In genomic region chr22:49657974-49658550, GRCh38 we compare ENCODE assay signal across 1 cellular context.
TF ChIP-seq lines count a peak whose summit lies in the region.

No MANE protein-coding gene starts in this region.

TF ChIP-seq in HepG2, 621 proteins besides CTCF, POLR2A, EP300 and RAD21 (continued from another document):
- no peak for TF ChIP-seq HINFP (CRISPR knock-in tag; IDR thresholded peaks at IDR 0.05; ENCODE audit: low read depth)
- no peak for TF ChIP-seq SNRNP70 (IDR thresholded peaks at IDR 0.05; ENCODE audit: low read depth, low read length)
- no peak for TF ChIP-seq ZBTB43 (CRISPR knock-in tag; conservative IDR thresholded peaks at IDR 0.05)
- TF ChIP-seq ZNF280B (CRISPR knock-in tag; IDR thresholded peaks at IDR 0.05; ENCODE audit: borderline replicate concordance): no peak
- no peak for TF ChIP-seq ZNF766 (CRISPR knock-in tag; IDR thresholded peaks at IDR 0.05; ENCODE audit: borderline replicate concordance)
- no peak for TF ChIP-seq ZNF280D (CRISPR knock-in tag; IDR thresholded peaks at IDR 0.05)
- TF ChIP-seq DPF2 (CRISPR knock-in tag; IDR thresholded peaks at IDR 0.05; ENCODE audit: borderline replicate concordance, low read depth): no peak
